ENCODE assay signal across 1 cellular context in the genomic region with DNA sequence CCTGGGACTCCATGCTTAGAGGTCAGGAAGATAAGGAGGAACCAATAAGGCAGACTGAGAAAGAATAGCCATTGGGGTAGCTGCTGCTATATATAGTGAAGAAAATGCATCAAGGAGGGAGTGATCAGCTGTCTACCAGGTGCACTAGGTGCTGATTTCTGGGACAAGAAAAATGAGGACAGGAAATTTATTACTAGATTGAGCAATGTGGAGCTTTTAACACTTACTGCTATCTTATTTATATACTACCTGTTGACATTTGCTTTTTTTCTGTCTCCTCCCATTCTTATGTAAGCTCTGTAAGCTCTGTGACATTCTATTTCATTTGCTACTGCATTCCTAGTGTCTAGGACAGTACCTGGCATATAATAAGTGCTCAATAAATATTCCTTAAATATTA.
TF ChIP-seq lines count a peak whose summit lies in the region.

No MANE protein-coding gene starts in this region.

TF ChIP-seq in HepG2, 621 proteins besides CTCF, POLR2A, EP300 and RAD21 (continued from another document):
- TF ChIP-seq, protein P1, sequence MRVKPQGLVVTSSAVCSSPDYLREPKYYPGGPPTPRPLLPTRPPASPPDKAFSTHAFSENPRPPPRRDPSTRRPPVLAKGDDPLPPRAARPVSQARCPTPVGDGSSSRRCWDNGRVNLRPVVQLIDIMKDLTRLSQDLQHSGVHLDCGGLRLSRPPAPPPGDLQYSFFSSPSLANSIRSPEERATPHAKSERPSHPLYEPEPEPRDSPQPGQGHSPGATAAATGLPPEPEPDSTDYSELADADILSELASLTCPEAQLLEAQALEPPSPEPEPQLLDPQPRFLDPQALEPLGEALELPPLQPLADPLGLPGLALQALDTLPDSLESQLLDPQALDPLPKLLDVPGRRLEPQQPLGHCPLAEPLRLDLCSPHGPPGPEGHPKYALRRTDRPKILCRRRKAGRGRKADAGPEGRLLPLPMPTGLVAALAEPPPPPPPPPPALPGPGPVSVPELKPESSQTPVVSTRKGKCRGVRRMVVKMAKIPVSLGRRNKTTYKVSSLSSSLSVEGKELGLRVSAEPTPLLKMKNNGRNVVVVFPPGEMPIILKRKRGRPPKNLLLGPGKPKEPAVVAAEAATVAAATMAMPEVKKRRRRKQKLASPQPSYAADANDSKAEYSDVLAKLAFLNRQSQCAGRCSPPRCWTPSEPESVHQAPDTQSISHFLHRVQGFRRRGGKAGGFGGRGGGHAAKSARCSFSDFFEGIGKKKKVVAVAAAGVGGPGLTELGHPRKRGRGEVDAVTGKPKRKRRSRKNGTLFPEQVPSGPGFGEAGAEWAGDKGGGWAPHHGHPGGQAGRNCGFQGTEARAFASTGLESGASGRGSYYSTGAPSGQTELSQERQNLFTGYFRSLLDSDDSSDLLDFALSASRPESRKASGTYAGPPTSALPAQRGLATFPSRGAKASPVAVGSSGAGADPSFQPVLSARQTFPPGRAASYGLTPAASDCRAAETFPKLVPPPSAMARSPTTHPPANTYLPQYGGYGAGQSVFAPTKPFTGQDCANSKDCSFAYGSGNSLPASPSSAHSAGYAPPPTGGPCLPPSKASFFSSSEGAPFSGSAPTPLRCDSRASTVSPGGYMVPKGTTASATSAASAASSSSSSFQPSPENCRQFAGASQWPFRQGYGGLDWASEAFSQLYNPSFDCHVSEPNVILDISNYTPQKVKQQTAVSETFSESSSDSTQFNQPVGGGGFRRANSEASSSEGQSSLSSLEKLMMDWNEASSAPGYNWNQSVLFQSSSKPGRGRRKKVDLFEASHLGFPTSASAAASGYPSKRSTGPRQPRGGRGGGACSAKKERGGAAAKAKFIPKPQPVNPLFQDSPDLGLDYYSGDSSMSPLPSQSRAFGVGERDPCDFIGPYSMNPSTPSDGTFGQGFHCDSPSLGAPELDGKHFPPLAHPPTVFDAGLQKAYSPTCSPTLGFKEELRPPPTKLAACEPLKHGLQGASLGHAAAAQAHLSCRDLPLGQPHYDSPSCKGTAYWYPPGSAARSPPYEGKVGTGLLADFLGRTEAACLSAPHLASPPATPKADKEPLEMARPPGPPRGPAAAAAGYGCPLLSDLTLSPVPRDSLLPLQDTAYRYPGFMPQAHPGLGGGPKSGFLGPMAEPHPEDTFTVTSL (CRISPR knock-in tag; IDR thresholded peaks at IDR 0.05; ENCODE audit: borderline replicate concordance): no peak
- TF ChIP-seq ZNF136 (CRISPR knock-in tag; IDR thresholded peaks at IDR 0.05; ENCODE audit: low read depth): no peak
- TF ChIP-seq SOX6 (IDR thresholded peaks at IDR 0.05): no peak
- TF ChIP-seq SOX6 (CRISPR knock-in tag; IDR thresholded peaks at IDR 0.05): peak; percentile 54; the same call in 1 of the 2 replicates
- TF ChIP-seq KDM5B (CRISPR knock-in tag; IDR thresholded peaks at IDR 0.05; ENCODE audit: borderline replicate concordance): no peak
- no peak for TF ChIP-seq SOX13 (IDR thresholded peaks at IDR 0.05)
- peak in 1 of 2 experiments; percentile 42; a peak in 1 of 4 replicates for TF ChIP-seq SOX13 (CRISPR knock-in tag; conservative IDR thresholded peaks at IDR 0.05 in 1 of 2, IDR thresholded peaks at IDR 0.05 in 1 of 2)
- TF ChIP-seq SAFB2 (CRISPR knock-in tag; IDR thresholded peaks at IDR 0.05; ENCODE audit: borderline replicate concordance, low read depth): no peak
- TF ChIP-seq CEBPG (CRISPR knock-in tag; IDR thresholded peaks at IDR 0.05): peak; percentile 58; the same call in 1 of the 2 replicates
- no peak for TF ChIP-seq SNRNP70 (IDR thresholded peaks at IDR 0.05; ENCODE audit: low read depth, low read length)
- TF ChIP-seq ZSCAN20 (CRISPR knock-in tag; IDR thresholded peaks at IDR 0.05; ENCODE audit: borderline replicate concordance): no peak
- no peak for TF ChIP-seq IKZF1 (IDR thresholded peaks at IDR 0.05)
- TF ChIP-seq SAP130 (CRISPR knock-in tag; IDR thresholded peaks at IDR 0.05; ENCODE audit: low read depth): peak; percentile 18; the same call in 1 of the 2 replicates
- TF ChIP-seq SOX5 (CRISPR knock-in tag; IDR thresholded peaks at IDR 0.05; ENCODE audit: borderline replicate concordance): peak; percentile 54; the same call in 1 of the 2 replicates
- no peak for TF ChIP-seq ZMYM4 (CRISPR knock-in tag; IDR thresholded peaks at IDR 0.05)
- TF ChIP-seq, protein P2, sequence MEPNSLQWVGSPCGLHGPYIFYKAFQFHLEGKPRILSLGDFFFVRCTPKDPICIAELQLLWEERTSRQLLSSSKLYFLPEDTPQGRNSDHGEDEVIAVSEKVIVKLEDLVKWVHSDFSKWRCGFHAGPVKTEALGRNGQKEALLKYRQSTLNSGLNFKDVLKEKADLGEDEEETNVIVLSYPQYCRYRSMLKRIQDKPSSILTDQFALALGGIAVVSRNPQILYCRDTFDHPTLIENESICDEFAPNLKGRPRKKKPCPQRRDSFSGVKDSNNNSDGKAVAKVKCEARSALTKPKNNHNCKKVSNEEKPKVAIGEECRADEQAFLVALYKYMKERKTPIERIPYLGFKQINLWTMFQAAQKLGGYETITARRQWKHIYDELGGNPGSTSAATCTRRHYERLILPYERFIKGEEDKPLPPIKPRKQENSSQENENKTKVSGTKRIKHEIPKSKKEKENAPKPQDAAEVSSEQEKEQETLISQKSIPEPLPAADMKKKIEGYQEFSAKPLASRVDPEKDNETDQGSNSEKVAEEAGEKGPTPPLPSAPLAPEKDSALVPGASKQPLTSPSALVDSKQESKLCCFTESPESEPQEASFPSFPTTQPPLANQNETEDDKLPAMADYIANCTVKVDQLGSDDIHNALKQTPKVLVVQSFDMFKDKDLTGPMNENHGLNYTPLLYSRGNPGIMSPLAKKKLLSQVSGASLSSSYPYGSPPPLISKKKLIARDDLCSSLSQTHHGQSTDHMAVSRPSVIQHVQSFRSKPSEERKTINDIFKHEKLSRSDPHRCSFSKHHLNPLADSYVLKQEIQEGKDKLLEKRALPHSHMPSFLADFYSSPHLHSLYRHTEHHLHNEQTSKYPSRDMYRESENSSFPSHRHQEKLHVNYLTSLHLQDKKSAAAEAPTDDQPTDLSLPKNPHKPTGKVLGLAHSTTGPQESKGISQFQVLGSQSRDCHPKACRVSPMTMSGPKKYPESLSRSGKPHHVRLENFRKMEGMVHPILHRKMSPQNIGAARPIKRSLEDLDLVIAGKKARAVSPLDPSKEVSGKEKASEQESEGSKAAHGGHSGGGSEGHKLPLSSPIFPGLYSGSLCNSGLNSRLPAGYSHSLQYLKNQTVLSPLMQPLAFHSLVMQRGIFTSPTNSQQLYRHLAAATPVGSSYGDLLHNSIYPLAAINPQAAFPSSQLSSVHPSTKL (CRISPR knock-in tag; IDR thresholded peaks at IDR 0.05): peak; percentile 38; the same call in 1 of the 2 replicates
- no peak for TF ChIP-seq ZBTB21 (CRISPR knock-in tag; IDR thresholded peaks at IDR 0.05)
- TF ChIP-seq GABPA (IDR thresholded peaks at IDR 0.05; ENCODE audit: low read depth, low read length): no peak
- 0 out of 2 replicates have a peak, but pooled peaks have one; percentile 12 for TF ChIP-seq GABPA (CRISPR knock-in tag; IDR thresholded peaks at IDR 0.05; ENCODE audit: low read depth)
- TF ChIP-seq CREB1 (IDR thresholded peaks at IDR 0.05): no peak
- peak; percentile 30; the same call in 1 of the 2 replicates for TF ChIP-seq CREB1 (CRISPR knock-in tag; IDR thresholded peaks at IDR 0.05)
- no peak for TF ChIP-seq CCAR2 (optimal IDR thresholded peaks at IDR 0.05; ENCODE audit: low read depth, low read length)
- TF ChIP-seq, protein P3, sequence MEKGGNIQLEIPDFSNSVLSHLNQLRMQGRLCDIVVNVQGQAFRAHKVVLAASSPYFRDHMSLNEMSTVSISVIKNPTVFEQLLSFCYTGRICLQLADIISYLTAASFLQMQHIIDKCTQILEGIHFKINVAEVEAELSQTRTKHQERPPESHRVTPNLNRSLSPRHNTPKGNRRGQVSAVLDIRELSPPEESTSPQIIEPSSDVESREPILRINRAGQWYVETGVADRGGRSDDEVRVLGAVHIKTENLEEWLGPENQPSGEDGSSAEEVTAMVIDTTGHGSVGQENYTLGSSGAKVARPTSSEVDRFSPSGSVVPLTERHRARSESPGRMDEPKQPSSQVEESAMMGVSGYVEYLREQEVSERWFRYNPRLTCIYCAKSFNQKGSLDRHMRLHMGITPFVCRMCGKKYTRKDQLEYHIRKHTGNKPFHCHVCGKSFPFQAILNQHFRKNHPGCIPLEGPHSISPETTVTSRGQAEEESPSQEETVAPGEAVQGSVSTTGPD (CRISPR knock-in tag; IDR thresholded peaks at IDR 0.05): no peak
- no peak for TF ChIP-seq BRF2 (CRISPR knock-in tag; IDR thresholded peaks at IDR 0.05)
- TF ChIP-seq ZNF546 (CRISPR knock-in tag; conservative IDR thresholded peaks at IDR 0.05): no peak
- TF ChIP-seq, protein P4, sequence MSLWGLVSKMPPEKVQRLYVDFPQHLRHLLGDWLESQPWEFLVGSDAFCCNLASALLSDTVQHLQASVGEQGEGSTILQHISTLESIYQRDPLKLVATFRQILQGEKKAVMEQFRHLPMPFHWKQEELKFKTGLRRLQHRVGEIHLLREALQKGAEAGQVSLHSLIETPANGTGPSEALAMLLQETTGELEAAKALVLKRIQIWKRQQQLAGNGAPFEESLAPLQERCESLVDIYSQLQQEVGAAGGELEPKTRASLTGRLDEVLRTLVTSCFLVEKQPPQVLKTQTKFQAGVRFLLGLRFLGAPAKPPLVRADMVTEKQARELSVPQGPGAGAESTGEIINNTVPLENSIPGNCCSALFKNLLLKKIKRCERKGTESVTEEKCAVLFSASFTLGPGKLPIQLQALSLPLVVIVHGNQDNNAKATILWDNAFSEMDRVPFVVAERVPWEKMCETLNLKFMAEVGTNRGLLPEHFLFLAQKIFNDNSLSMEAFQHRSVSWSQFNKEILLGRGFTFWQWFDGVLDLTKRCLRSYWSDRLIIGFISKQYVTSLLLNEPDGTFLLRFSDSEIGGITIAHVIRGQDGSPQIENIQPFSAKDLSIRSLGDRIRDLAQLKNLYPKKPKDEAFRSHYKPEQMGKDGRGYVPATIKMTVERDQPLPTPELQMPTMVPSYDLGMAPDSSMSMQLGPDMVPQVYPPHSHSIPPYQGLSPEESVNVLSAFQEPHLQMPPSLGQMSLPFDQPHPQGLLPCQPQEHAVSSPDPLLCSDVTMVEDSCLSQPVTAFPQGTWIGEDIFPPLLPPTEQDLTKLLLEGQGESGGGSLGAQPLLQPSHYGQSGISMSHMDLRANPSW (CRISPR knock-in tag; IDR thresholded peaks at IDR 0.05; ENCODE audit: borderline replicate concordance): no peak
- no peak for TF ChIP-seq MLLT10 (CRISPR knock-in tag; IDR thresholded peaks at IDR 0.05)
TF ChIP-seq in HepG2: peak in this region for 10.
